1 cellular context compared by ENCODE assay signal in the genomic region with DNA sequence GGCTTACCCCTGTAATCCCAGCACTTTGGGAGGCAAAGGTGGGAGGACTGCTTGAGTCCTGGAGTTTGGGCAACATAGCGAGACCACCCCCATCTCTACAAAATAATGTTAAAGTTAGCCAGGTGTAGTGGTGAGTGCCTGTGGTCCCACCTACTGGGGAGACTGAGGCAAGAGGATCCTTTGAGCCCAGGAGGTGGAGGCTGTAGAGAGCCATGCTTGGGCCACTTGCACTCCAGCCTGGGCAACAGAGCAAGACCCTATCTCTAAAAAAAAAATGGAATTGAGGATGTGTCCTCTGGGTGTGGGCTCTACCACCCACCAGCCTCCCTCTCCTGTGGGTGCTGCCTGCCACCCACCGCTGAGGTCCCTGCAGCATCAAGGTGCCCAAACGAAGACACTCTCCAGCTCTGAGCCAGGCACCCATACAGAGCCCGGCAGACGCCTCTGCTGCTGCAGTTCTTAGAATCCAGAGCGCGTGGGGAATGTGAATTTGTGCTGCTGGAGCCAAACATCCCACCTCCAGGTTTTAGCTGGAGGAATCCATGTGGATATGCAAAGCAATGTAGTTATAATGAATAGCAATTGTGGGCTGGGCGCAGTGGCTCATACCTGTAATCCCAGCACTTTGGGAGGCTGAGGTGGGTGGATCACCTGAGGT.
TF ChIP-seq lines count a peak whose summit lies in the region.

No MANE protein-coding gene starts in this region.

TF ChIP-seq in SK-N-SH treated with all-trans-retinoic acid at 6 μM for 48 hours, 23 proteins besides CTCF, POLR2A, EP300 and RAD21 (continued from another document):
- TF ChIP-seq TOX (CRISPR knock-in tag; IDR thresholded peaks at IDR 0.05; ENCODE audit: borderline replicate concordance) (no peak), ARNTL (CRISPR knock-in tag; IDR thresholded peaks at IDR 0.05; ENCODE audit: borderline replicate concordance, low read depth) (no peak), OSR1 (CRISPR knock-in tag; IDR thresholded peaks at IDR 0.05) (no peak), CSRNP3 (CRISPR knock-in tag; IDR thresholded peaks at IDR 0.05) (no peak), ZNF565 (CRISPR knock-in tag; conservative IDR thresholded peaks at IDR 0.05; ENCODE audit: low read depth) (no peak), ZFP3 (CRISPR knock-in tag; IDR thresholded peaks at IDR 0.05) (no peak)
